ENCODE assay signal across 1 cellular context in the genomic region with DNA sequence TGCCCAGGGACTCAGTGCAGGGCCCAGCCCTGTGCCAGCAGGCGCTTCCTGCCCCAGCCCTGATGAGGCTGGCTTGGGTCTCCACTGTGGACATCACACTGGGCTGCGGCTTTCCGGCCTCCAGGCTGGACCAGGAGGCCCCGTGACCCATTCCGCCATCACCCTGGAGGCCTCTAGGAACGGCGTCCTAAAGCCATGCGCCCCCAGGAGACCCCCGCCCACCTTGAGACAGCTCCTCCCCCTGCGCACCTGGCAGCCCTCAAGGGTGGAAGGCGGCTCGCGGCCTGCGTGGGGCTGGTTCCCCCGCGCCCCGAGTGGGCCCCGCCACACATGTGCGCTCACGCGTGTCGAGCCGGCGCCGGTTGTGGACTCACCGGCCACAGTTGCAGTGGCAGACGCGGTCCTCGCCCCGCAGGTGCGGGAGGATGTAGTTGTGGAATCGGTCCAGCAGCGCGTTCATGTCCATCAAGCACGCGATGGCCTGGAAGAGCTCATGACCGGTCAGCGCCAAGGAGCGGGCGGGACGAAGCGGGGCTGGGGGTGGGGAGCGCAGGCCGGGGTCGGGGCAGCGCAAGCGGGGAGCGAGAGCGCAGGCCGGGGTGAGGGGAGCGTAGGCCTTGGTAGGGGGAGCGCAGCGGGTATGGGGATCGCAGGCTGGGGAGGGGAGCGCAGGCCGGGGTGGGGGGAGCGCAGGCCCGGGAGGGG.
TF ChIP-seq lines count a peak whose summit lies in the region.

No MANE protein-coding gene starts in this region.

TF ChIP-seq in H1, 55 proteins besides CTCF, POLR2A, EP300 and RAD21:
- TF ChIP-seq MAFK (IDR thresholded peaks at IDR 0.05; ENCODE audit: low read depth, low read length) (no peak), RXRA (IDR thresholded peaks at IDR 0.05; ENCODE audit: insufficient read depth, low read depth, low read length) (no peak), EZH2 (IDR thresholded peaks at IDR 0.05; ENCODE audit: low read depth, low read length, severe bottlenecking) (no peak), BRCA1 (IDR thresholded peaks at IDR 0.05; ENCODE audit: low read depth, low read length) (no peak), SP4 (IDR thresholded peaks at IDR 0.05; ENCODE audit: low read length) (no peak), CHD2 (IDR thresholded peaks at IDR 0.05; ENCODE audit: low read length) (no peak), PHF8 (conservative IDR thresholded peaks at IDR 0.05; ENCODE audit: low read depth, low read length) (no peak), YY1 (IDR thresholded peaks at IDR 0.05; ENCODE audit: low read depth, low read length) (no peak), BACH1 (IDR thresholded peaks at IDR 0.05; ENCODE audit: low read length) (peak; percentile 49), TCF12 (IDR thresholded peaks at IDR 0.05; ENCODE audit: low read depth, low read length) (no peak), FOSL1 (IDR thresholded peaks at IDR 0.05; ENCODE audit: insufficient read depth, low read depth, low read length) (no peak), SRF (IDR thresholded peaks at IDR 0.05; ENCODE audit: low read depth, low read length) (no peak), HDAC6 (IDR thresholded peaks at IDR 0.05; ENCODE audit: low read depth, low read length) (no peak), TBP (IDR thresholded peaks at IDR 0.05; ENCODE audit: low read depth, low read length) (no peak), SIN3A (conservative IDR thresholded peaks at IDR 0.05 in 1 of 2, IDR thresholded peaks at IDR 0.05 in 1 of 2; ENCODE audit: low read depth in 1 of 2, low read length in 2 of 2) (peak in 1 of 2 experiments; percentile 22; a peak in 1 of 4 replicates), SIRT6 (IDR thresholded peaks at IDR 0.05; ENCODE audit: low read length) (no peak), TAF1 (IDR thresholded peaks at IDR 0.05; ENCODE audit: low read depth, low read length) (no peak), CBX8 (IDR thresholded peaks at IDR 0.05; ENCODE audit: borderline replicate concordance, low read depth, low read length) (no peak), RFX5 (IDR thresholded peaks at IDR 0.05; ENCODE audit: borderline replicate concordance, low read depth, low read length) (no peak), CHD1 (IDR thresholded peaks at IDR 0.05; ENCODE audit: low read depth, low read length) (no peak), SP1 (IDR thresholded peaks at IDR 0.05; ENCODE audit: low read depth, low read length) (no peak), CREB1 (IDR thresholded peaks at IDR 0.05) (peak; percentile 21; the same call in 1 of the 2 replicates), HDAC2 (IDR thresholded peaks at IDR 0.05; ENCODE audit: borderline replicate concordance in 1 of 2, low read depth in 2 of 2, low read length in 2 of 2) (0 out of 4 replicates have a peak, but pooled peaks of 1 of the 2 experiments have one; percentile 30), POLR2AphosphoS5 (IDR thresholded peaks at IDR 0.05; ENCODE audit: low read depth, low read length) (no peak), KDM4A (IDR thresholded peaks at IDR 0.05; ENCODE audit: low read depth, low read length, severe bottlenecking) (peak; percentile 46), CTBP2 (IDR thresholded peaks at IDR 0.05; ENCODE audit: borderline replicate concordance, insufficient read depth, insufficient read length, low read length) (no peak), JUND (IDR thresholded peaks at IDR 0.05; ENCODE audit: low read length) (no peak), CEBPB (IDR thresholded peaks at IDR 0.05; ENCODE audit: low read depth, low read length) (no peak)
- TF ChIP-seq, protein P1, sequence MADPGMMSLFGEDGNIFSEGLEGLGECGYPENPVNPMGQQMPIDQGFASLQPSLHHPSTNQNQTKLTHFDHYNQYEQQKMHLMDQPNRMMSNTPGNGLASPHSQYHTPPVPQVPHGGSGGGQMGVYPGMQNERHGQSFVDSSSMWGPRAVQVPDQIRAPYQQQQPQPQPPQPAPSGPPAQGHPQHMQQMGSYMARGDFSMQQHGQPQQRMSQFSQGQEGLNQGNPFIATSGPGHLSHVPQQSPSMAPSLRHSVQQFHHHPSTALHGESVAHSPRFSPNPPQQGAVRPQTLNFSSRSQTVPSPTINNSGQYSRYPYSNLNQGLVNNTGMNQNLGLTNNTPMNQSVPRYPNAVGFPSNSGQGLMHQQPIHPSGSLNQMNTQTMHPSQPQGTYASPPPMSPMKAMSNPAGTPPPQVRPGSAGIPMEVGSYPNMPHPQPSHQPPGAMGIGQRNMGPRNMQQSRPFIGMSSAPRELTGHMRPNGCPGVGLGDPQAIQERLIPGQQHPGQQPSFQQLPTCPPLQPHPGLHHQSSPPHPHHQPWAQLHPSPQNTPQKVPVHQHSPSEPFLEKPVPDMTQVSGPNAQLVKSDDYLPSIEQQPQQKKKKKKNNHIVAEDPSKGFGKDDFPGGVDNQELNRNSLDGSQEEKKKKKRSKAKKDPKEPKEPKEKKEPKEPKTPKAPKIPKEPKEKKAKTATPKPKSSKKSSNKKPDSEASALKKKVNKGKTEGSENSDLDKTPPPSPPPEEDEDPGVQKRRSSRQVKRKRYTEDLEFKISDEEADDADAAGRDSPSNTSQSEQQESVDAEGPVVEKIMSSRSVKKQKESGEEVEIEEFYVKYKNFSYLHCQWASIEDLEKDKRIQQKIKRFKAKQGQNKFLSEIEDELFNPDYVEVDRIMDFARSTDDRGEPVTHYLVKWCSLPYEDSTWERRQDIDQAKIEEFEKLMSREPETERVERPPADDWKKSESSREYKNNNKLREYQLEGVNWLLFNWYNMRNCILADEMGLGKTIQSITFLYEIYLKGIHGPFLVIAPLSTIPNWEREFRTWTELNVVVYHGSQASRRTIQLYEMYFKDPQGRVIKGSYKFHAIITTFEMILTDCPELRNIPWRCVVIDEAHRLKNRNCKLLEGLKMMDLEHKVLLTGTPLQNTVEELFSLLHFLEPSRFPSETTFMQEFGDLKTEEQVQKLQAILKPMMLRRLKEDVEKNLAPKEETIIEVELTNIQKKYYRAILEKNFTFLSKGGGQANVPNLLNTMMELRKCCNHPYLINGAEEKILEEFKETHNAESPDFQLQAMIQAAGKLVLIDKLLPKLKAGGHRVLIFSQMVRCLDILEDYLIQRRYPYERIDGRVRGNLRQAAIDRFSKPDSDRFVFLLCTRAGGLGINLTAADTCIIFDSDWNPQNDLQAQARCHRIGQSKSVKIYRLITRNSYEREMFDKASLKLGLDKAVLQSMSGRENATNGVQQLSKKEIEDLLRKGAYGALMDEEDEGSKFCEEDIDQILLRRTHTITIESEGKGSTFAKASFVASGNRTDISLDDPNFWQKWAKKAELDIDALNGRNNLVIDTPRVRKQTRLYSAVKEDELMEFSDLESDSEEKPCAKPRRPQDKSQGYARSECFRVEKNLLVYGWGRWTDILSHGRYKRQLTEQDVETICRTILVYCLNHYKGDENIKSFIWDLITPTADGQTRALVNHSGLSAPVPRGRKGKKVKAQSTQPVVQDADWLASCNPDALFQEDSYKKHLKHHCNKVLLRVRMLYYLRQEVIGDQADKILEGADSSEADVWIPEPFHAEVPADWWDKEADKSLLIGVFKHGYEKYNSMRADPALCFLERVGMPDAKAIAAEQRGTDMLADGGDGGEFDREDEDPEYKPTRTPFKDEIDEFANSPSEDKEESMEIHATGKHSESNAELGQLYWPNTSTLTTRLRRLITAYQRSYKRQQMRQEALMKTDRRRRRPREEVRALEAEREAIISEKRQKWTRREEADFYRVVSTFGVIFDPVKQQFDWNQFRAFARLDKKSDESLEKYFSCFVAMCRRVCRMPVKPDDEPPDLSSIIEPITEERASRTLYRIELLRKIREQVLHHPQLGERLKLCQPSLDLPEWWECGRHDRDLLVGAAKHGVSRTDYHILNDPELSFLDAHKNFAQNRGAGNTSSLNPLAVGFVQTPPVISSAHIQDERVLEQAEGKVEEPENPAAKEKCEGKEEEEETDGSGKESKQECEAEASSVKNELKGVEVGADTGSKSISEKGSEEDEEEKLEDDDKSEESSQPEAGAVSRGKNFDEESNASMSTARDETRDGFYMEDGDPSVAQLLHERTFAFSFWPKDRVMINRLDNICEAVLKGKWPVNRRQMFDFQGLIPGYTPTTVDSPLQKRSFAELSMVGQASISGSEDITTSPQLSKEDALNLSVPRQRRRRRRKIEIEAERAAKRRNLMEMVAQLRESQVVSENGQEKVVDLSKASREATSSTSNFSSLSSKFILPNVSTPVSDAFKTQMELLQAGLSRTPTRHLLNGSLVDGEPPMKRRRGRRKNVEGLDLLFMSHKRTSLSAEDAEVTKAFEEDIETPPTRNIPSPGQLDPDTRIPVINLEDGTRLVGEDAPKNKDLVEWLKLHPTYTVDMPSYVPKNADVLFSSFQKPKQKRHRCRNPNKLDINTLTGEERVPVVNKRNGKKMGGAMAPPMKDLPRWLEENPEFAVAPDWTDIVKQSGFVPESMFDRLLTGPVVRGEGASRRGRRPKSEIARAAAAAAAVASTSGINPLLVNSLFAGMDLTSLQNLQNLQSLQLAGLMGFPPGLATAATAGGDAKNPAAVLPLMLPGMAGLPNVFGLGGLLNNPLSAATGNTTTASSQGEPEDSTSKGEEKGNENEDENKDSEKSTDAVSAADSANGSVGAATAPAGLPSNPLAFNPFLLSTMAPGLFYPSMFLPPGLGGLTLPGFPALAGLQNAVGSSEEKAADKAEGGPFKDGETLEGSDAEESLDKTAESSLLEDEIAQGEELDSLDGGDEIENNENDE (IDR thresholded peaks at IDR 0.05; ENCODE audit: insufficient replicate concordance, low read length), result no peak
- TF ChIP-seq, protein P2, sequence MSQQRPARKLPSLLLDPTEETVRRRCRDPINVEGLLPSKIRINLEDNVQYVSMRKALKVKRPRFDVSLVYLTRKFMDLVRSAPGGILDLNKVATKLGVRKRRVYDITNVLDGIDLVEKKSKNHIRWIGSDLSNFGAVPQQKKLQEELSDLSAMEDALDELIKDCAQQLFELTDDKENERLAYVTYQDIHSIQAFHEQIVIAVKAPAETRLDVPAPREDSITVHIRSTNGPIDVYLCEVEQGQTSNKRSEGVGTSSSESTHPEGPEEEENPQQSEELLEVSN (IDR thresholded peaks at IDR 0.05), result 0 out of 2 replicates have a peak, but pooled peaks have one; percentile 10
- TF ChIP-seq, protein P3, sequence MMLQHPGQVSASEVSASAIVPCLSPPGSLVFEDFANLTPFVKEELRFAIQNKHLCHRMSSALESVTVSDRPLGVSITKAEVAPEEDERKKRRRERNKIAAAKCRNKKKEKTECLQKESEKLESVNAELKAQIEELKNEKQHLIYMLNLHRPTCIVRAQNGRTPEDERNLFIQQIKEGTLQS (IDR thresholded peaks at IDR 0.05; ENCODE audit: insufficient read depth, low read depth, low read length), result no peak
